Comparison of ENCODE assay signal across 29 cellular contexts in the genomic region with DNA sequence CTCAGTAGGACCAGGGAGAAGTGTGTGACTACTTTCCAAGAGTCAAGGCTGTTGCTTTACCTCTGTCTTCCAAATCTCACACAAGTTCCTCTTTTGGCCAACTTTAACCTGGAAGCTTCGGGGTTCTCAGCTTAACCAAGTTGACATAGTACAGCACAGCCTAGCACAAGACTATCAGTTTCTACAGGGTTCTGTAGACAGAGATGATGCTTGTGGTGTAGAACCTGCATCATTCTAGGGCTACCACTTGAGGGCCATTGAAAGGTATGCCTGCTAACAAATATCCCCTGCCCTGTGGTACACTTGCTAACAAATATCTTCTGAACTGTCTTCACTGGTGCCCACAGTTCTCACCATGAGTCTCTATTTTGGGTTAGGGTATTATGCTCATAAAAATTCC.
"Had no signal": no experiment of that assay in that cellular context is flagged by ENCODE, and none has a peak within 500 bp of the region (broad histone marks: within the 10 kb centered on the region; RNA-seq: fewer than 3 reads in every experiment).

No MANE protein-coding gene starts in this region.

- H3K9me3 ChIP-seq: adrenal gland, body of pancreas, breast epithelium, Peyer's patch had no signal

- H3K27me3 ChIP-seq: adrenal gland, body of pancreas, breast epithelium, Peyer's patch had no signal

- DNase-seq: activated CD4-positive, alpha-beta T cell treated with anti-CD3 and anti-CD28 coated beads, Interleukin-2, amount 10 ng/mL, durations not matched to agents 24 days and 14 days; activated CD4-positive, alpha-beta T cell treated with anti-CD3 and anti-CD28 coated beads, Interleukin-2, amount 50 U/mL, for 4 hours; activated CD8-positive, alpha-beta T cell treated with anti-CD3 and anti-CD28 coated beads for 36 hours; activated gamma-delta T cell treated with Interleukin-2 at 50 U/mL for 16 hours; activated naive CD4-positive, alpha-beta T cell treated with anti-CD3 and anti-CD28 coated beads for 36 hours; activated T-cell treated with anti-CD3 and anti-CD28 coated beads, Interleukin-2, amount 50 U/mL, for 1 hour; adrenal gland; body of pancreas; NCI-H1105; NCI-H1417 treated with DMSO at 0.1 percent for 48 hours; NCI-H1694; NCI-H1930; NCI-H2081 treated with DMSO at 0.1 percent for 48 hours; NCI-H345; NCI-H510A; NCI-H526; NCI-H748 treated with DMSO at 0.1 percent for 48 hours; Peyer's patch; SIG-M5; T-cell; T1000 had no signal

- ATAC-seq: activated CD8-positive, alpha-beta T cell treated with anti-CD3 and anti-CD28 coated beads for 36 hours; activated naive CD4-positive, alpha-beta T cell treated with anti-CD3 and anti-CD28 coated beads, Interleukin-2, amount 50 U/mL, for 72 hours; body of pancreas; Right ventricle myocardium inferior; SK-N-SH treated with all-trans-retinoic acid at 6 μM for 48 hours; T-cell had no signal

- H3K9me3 Mint-ChIP-seq: activated CD4-positive, alpha-beta T cell treated with anti-CD3 and anti-CD28 coated beads, Interleukin-2, amount 10 ng/mL, durations not matched to agents 24 days and 14 days; activated CD8-positive, alpha-beta T cell treated with anti-CD3 and anti-CD28 coated beads for 36 hours; activated naive CD4-positive, alpha-beta T cell treated with anti-CD3 and anti-CD28 coated beads for 36 hours; activated naive CD4-positive, alpha-beta T cell treated with anti-CD3 and anti-CD28 coated beads, Interleukin-2, amount 50 U/mL, for 72 hours; activated T-helper 1 cell treated with anti-CD3 and anti-CD28 coated beads, Interleukin-12 subunit alpha, Interleukin-12 subunit beta, Interleukin-2, Interleukin-4 antibody, amounts not matched to agents 30 ng/mL and 10 ng/mL and 1 ng/mL, durations not matched to agents 14 hours and 24 hours and 36 hours; T-cell had no signal

- H3K4me3 ChIP-seq: adrenal gland, body of pancreas, breast epithelium, Peyer's patch had no signal

- FAIRE-seq: astrocyte, TTC549 had no signal

- H3K27ac Mint-ChIP-seq: activated CD4-positive, alpha-beta T cell treated with anti-CD3 and anti-CD28 coated beads, Interleukin-2, amount 10 ng/mL, durations not matched to agents 24 days and 14 days; activated CD8-positive, alpha-beta T cell treated with anti-CD3 and anti-CD28 coated beads for 36 hours; activated naive CD4-positive, alpha-beta T cell treated with anti-CD3 and anti-CD28 coated beads for 36 hours; activated naive CD4-positive, alpha-beta T cell treated with anti-CD3 and anti-CD28 coated beads, Interleukin-2, amount 50 U/mL, for 72 hours; activated T-helper 1 cell treated with anti-CD3 and anti-CD28 coated beads, Interleukin-12 subunit alpha, Interleukin-12 subunit beta, Interleukin-2, Interleukin-4 antibody, amounts not matched to agents 30 ng/mL and 10 ng/mL and 1 ng/mL, durations not matched to agents 14 hours and 24 hours and 36 hours; T-cell had no signal

- H3K4me1 ChIP-seq: adrenal gland, body of pancreas, breast epithelium, Peyer's patch had no signal

- H3K4me1 Mint-ChIP-seq: activated CD4-positive, alpha-beta T cell treated with anti-CD3 and anti-CD28 coated beads, Interleukin-2, amount 10 ng/mL, durations not matched to agents 24 days and 14 days; T-cell had no signal

- H3K36me3 Mint-ChIP-seq: activated naive CD4-positive, alpha-beta T cell treated with anti-CD3 and anti-CD28 coated beads, Interleukin-2, amount 50 U/mL, for 72 hours; T-cell had no signal

- H3K4me3 Mint-ChIP-seq: activated CD4-positive, alpha-beta T cell treated with anti-CD3 and anti-CD28 coated beads, Interleukin-2, amount 10 ng/mL, durations not matched to agents 24 days and 14 days; activated CD8-positive, alpha-beta T cell treated with anti-CD3 and anti-CD28 coated beads for 36 hours; activated naive CD4-positive, alpha-beta T cell treated with anti-CD3 and anti-CD28 coated beads for 36 hours; activated T-helper 1 cell treated with anti-CD3 and anti-CD28 coated beads, Interleukin-12 subunit alpha, Interleukin-12 subunit beta, Interleukin-2, Interleukin-4 antibody, amounts not matched to agents 30 ng/mL and 10 ng/mL and 1 ng/mL, durations not matched to agents 14 hours and 24 hours and 36 hours; T-cell had no signal

- H3K36me3 ChIP-seq: adrenal gland, breast epithelium, Peyer's patch had no signal

- H3K27ac ChIP-seq: adrenal gland, body of pancreas, breast epithelium, Peyer's patch, RWPE1 had no signal
